ENCODE assay signal across 15 cellular contexts in the genomic region with DNA sequence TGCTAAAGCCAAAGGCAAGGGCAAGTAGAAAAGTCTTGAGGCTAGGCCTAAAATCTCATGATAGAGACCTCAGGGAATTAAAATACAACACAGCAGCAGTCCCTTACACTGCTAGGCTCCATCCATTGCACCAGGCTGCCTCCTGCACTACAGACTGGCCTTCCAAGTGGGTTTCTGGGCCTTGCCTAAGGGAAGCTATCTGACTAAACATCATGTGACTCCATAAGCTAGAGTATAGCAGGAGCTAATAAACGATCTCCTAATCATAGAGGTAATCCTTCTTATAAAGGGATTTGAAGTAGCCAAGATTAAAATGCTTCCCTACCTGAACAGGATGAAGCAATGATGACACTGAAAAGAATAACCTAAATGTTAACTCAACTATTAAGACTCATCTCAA.
DNase-seq lines count a peak whose midpoint lies in the region; ATAC-seq and TF ChIP-seq lines count a peak whose summit lies in the region.
"Had no signal": no experiment of that assay in that cellular context is flagged by ENCODE, and none has a peak within 500 bp of the region (broad histone marks: within the 10 kb centered on the region; RNA-seq: fewer than 3 reads in every experiment).

No MANE protein-coding gene starts in this region.

- ATAC-seq in activated naive CD8-positive, alpha-beta T cell treated with anti-CD3 and anti-CD28 coated beads, Interleukin-2, amount 50 U/mL, for 24 hours, result no peak
- ATAC-seq: A549; activated CD8-positive, alpha-beta T cell treated with anti-CD3 and anti-CD28 coated beads, Interleukin-2, amount 10 ng/mL, durations not matched to agents 7 days and 5 days had no signal

- H3K27ac Mint-ChIP-seq in activated naive CD4-positive, alpha-beta T cell treated with anti-CD3 and anti-CD28 coated beads, Interleukin-2, amount 50 U/mL, for 24 hours, result peak overlapping the region; percentile 35
- H3K27ac Mint-ChIP-seq in activated naive CD8-positive, alpha-beta T cell treated with anti-CD3 and anti-CD28 coated beads, Interleukin-2, amount 50 U/mL, for 24 hours, result peak overlapping the region; percentile 21
- H3K27ac Mint-ChIP-seq: activated CD8-positive, alpha-beta T cell treated with anti-CD3 and anti-CD28 coated beads, Interleukin-2, amount 10 ng/mL, durations not matched to agents 7 days and 5 days had no signal

- peaks cover 9% of the 10 kb centered on the region for H3K4me1 Mint-ChIP-seq in activated naive CD4-positive, alpha-beta T cell treated with anti-CD3 and anti-CD28 coated beads, Interleukin-2, amount 50 U/mL, for 24 hours
- peaks cover 2% of the 10 kb centered on the region for H3K4me1 Mint-ChIP-seq in activated naive CD8-positive, alpha-beta T cell treated with anti-CD3 and anti-CD28 coated beads, Interleukin-2, amount 50 U/mL, for 24 hours

- no peak for TF ChIP-seq CTCF in fibroblast of villous mesenchyme (IDR thresholded peaks at IDR 0.05; ENCODE audit: insufficient read depth, low read depth, low read length)

- H3K27me3 Mint-ChIP-seq in activated naive CD4-positive, alpha-beta T cell treated with anti-CD3 and anti-CD28 coated beads, Interleukin-2, amount 50 U/mL, for 24 hours, result no peaks in the 10 kb centered on the region
- no peaks in the 10 kb centered on the region for H3K27me3 Mint-ChIP-seq in activated naive CD8-positive, alpha-beta T cell treated with anti-CD3 and anti-CD28 coated beads, Interleukin-2, amount 50 U/mL, for 24 hours

- DNase-seq in activated naive CD4-positive, alpha-beta T cell treated with anti-CD3 and anti-CD28 coated beads, Interleukin-2, amount 50 U/mL, for 16 hours, result no peak
- no peak for DNase-seq in activated naive CD8-positive, alpha-beta T cell treated with anti-CD3 and anti-CD28 coated beads, Interleukin-2, amount 50 U/mL, for 24 hours
- DNase-seq in fibroblast of villous mesenchyme (ENCODE audit: low read depth) (peak; percentile 49), NCI-H1694 (lab: John Stamatoyannopoulos, UW) (no peak), glomerular visceral epithelial cell (ENCODE audit: extremely low spot score) (no peak), NCI-H2196 (lab: John Stamatoyannopoulos, UW; ENCODE audit: unreplicated experiment) (no peak)
- DNase-seq: activated CD8-positive, alpha-beta T cell treated with anti-CD3 and anti-CD28 coated beads, Interleukin-2, amount 10 ng/mL, durations not matched to agents 7 days and 5 days; activated naive CD4-positive, alpha-beta T cell; NCI-H187 treated with DMSO at 0.1 percent for 48 hours had no signal

- no peak overlapping the region for H3K4me3 ChIP-seq in fibroblast of villous mesenchyme (ENCODE audit: low read depth, low read length)
- H3K4me3 ChIP-seq: A549, cardiac muscle cell, prostate gland, suprapubic skin had no signal

- H3K36me3 Mint-ChIP-seq in activated naive CD4-positive, alpha-beta T cell treated with anti-CD3 and anti-CD28 coated beads, Interleukin-2, amount 50 U/mL, for 24 hours, result peaks cover 37% of the 10 kb centered on the region
- H3K36me3 Mint-ChIP-seq in activated naive CD8-positive, alpha-beta T cell treated with anti-CD3 and anti-CD28 coated beads, Interleukin-2, amount 50 U/mL, for 24 hours (ENCODE audit: low read depth), result peaks cover 65% of the 10 kb centered on the region

- H3K9me3 Mint-ChIP-seq in activated naive CD4-positive, alpha-beta T cell treated with anti-CD3 and anti-CD28 coated beads, Interleukin-2, amount 50 U/mL, for 24 hours, result no peaks in the 10 kb centered on the region
- H3K9me3 Mint-ChIP-seq in activated naive CD8-positive, alpha-beta T cell treated with anti-CD3 and anti-CD28 coated beads, Interleukin-2, amount 50 U/mL, for 24 hours, result no peaks in the 10 kb centered on the region

- H3K4me3 Mint-ChIP-seq in activated naive CD4-positive, alpha-beta T cell treated with anti-CD3 and anti-CD28 coated beads, Interleukin-2, amount 50 U/mL, for 24 hours, result no peak overlapping the region
- no peak overlapping the region for H3K4me3 Mint-ChIP-seq in activated naive CD8-positive, alpha-beta T cell treated with anti-CD3 and anti-CD28 coated beads, Interleukin-2, amount 50 U/mL, for 24 hours
- H3K4me3 Mint-ChIP-seq: activated CD8-positive, alpha-beta T cell treated with anti-CD3 and anti-CD28 coated beads, Interleukin-2, amount 10 ng/mL, durations not matched to agents 7 days and 5 days had no signal

- peak overlapping the region; percentile 67 for H3K27ac ChIP-seq in temporal lobe (ENCODE audit: low read depth, low read length)
- H3K27ac ChIP-seq: cardiac muscle cell, prostate gland, suprapubic skin had no signal
